ENCODE assay signal across 8 cellular contexts in genomic region chr7:135169141-135169935, GRCh38. TPM values are rescaled to one million over a fixed set of nuclear protein-coding genes. Genes with fewer than 3 reads are reported as not detected.
DNase-seq lines count a peak whose midpoint lies in the region; ATAC-seq and TF ChIP-seq lines count a peak whose summit lies in the region.

No MANE protein-coding gene starts in this region.

- H3K27me3 ChIP-seq in HUES64 (ENCODE audit: insufficient read depth, low read length) = no peaks in the 10 kb centered on the region
- no peaks in the 10 kb centered on the region for H3K27me3 ChIP-seq in effector memory CD4-positive, alpha-beta T cell (replicated peaks; ENCODE audit: control insufficient read depth, insufficient read depth, low read length, poor library complexity, severe bottlenecking)
- no peaks in the 10 kb centered on the region for H3K27me3 ChIP-seq in transverse colon

- H3K27me3 Mint-ChIP-seq in activated B cell treated with CpG ODN at 0.5 μM for 24 hours (no peaks in the 10 kb centered on the region), naive B cell (no peaks in the 10 kb centered on the region)

- H3K4me3 ChIP-seq in HUES64 (ENCODE audit: low read length) (peak overlapping the region; percentile 99), transverse colon (peak overlapping the region; percentile 60 to 83 (median 69))
- H3K4me3 ChIP-seq in effector memory CD4-positive, alpha-beta T cell (ENCODE audit: insufficient read depth, low read depth, low read length, poor library complexity, severe bottlenecking) = peak overlapping the region; percentile 75

- no peak for TF ChIP-seq POLR2A in transverse colon (IDR thresholded peaks at IDR 0.05)

- intact Hi-C loops in activated B cell treated with CpG ODN at 0.5 μM for 24 hours (cut with micrococcal nuclease) = no loop called here
- intact Hi-C loops in transverse colon (cut with DNase I; ENCODE audit: low total_unique reads) = loop anchor here (10.0 kb wide), 1 partner anchor 485 kb away; no protein-coding TSS in a partner anchor

- H3K9me3 ChIP-seq in HUES64 (ENCODE audit: insufficient read depth, low read depth, low read length) (no peaks in the 10 kb centered on the region), transverse colon (no peaks in the 10 kb centered on the region)
- no peaks in the 10 kb centered on the region for H3K9me3 ChIP-seq in effector memory CD4-positive, alpha-beta T cell (ENCODE audit: control insufficient read depth, low read length)

- in situ Hi-C loops in transverse colon (cut with MboI; ENCODE audit: low pct_ligation_motif_present in 1 of 4, low pct_unique_long_range_greater_than_20kb in 1 of 4, low sequenced_read_pairs in 3 of 4) = loop anchor here in 3 of 4 donors (10.0 to 25.0 kb wide), 3 partner anchors 175 to 507 kb away; no protein-coding TSS in a partner anchor

- H3K4me3 Mint-ChIP-seq in activated B cell treated with CpG ODN at 0.5 μM for 24 hours (peak overlapping the region; percentile 92), naive B cell (peak overlapping the region; percentile 89 to 95 (median 91))

- H3K36me3 Mint-ChIP-seq in activated B cell treated with CpG ODN at 0.5 μM for 24 hours (ENCODE audit: low read depth) (peaks cover 53% of the 10 kb centered on the region), naive B cell (no peaks in the 10 kb centered on the region)

- TF ChIP-seq CTCF in activated B cell treated with CpG ODN at 0.5 μM for 24 hours (IDR thresholded peaks at IDR 0.05) (no peak), transverse colon (IDR thresholded peaks at IDR 0.05) (peak in 3 of 5 experiments; percentile 14 to 31 (median 29))

- H3K9me3 Mint-ChIP-seq in activated B cell treated with CpG ODN at 0.5 μM for 24 hours = no peaks in the 10 kb centered on the region
- H3K9me3 Mint-ChIP-seq in naive B cell = no peaks in the 10 kb centered on the region

- H3K4me1 Mint-ChIP-seq in activated B cell treated with CpG ODN at 0.5 μM for 24 hours = peaks cover 60% of the 10 kb centered on the region
- H3K4me1 Mint-ChIP-seq in naive B cell = peaks cover 33 to 69% (median 51%) of the 10 kb centered on the region in 3 donors

- TF ChIP-seq EP300 in transverse colon (IDR thresholded peaks at IDR 0.05; ENCODE audit: low read depth) = no peak

- H3K9ac ChIP-seq in HUES64 (ENCODE audit: low read depth, low read length) = peak overlapping the region; percentile 99

- CTCF ChIA-PET in activated B cell treated with CpG ODN at 0.5 μM for 24 hours (lab: Charles Lee) = interaction anchor here (0.6 to 3.6 kb wide), 14 partner anchors 9 to 393 kb away, joined by 3 to 51 read pairs (median 5); partner anchors contain the start of genes AGBL3 and TMEM140

- H3K36me3 ChIP-seq in HUES64 (ENCODE audit: insufficient read depth, low read length) (peaks cover 42% of the 10 kb centered on the region), transverse colon (peaks cover 0 to 12% (median 0%) of the 10 kb centered on the region in 4 donors)
- H3K36me3 ChIP-seq in effector memory CD4-positive, alpha-beta T cell (ENCODE audit: control insufficient read depth, insufficient read depth, low read length) = peaks cover 22% of the 10 kb centered on the region

- H3K27ac Mint-ChIP-seq in activated B cell treated with CpG ODN at 0.5 μM for 24 hours = peak overlapping the region; percentile 95
- H3K27ac Mint-ChIP-seq in naive B cell = peak overlapping the region; percentile 93 to 98 (median 94)

- peaks cover 6% of the 10 kb centered on the region for H3K4me1 ChIP-seq in HUES64 (ENCODE audit: insufficient read depth, low read length)
- peaks cover 13% of the 10 kb centered on the region for H3K4me1 ChIP-seq in effector memory CD4-positive, alpha-beta T cell (ENCODE audit: control insufficient read depth, insufficient read depth, low read length, poor library complexity, severe bottlenecking)
- peaks cover 13 to 36% (median 25%) of the 10 kb centered on the region in 4 donors for H3K4me1 ChIP-seq in transverse colon

- ATAC-seq in GM21447 (IDR thresholded peaks at IDR 0.05; ENCODE audit: unreplicated experiment) (peak; percentile 22), activated B cell treated with CpG ODN at 0.5 μM for 24 hours (ENCODE audit: low read depth) (peak; percentile 12), naive B cell (ENCODE audit: low read depth in 2 of 2) (no peak)

- peak overlapping the region; percentile 100 for H3K27ac ChIP-seq in HUES64 (ENCODE audit: low read depth, low read length)
- H3K27ac ChIP-seq in effector memory CD4-positive, alpha-beta T cell (ENCODE audit: insufficient read depth, low read length, poor library complexity, severe bottlenecking) = peak overlapping the region; percentile 96
- peak overlapping the region; percentile 92 to 97 (median 96) for H3K27ac ChIP-seq in transverse colon

- DNase-seq in GM03348 (ENCODE audit: low spot score) (peak; percentile 42), activated B cell treated with CpG ODN at 0.5 μM for 24 hours (no peak), naive B cell (no peak), transverse colon (peak; percentile 76), amniotic stem cell (lab: John Stamatoyannopoulos, UW) (no peak)
- DNase-seq in effector memory CD4-positive, alpha-beta T cell = peak; percentile 25 to 54 (median 35)

- WGBS in HUES64 = 64% methylated on average over 11 of the region's 11 CpGs
- 42 to 49% methylated on average over 9 to 11 of the region's 11 CpGs for WGBS in transverse colon (ENCODE audit: low coverage in 1 of 2), 2 donors

- POLR2A ChIA-PET in activated B cell treated with CpG ODN at 0.5 μM for 24 hours (lab: Charles Lee) = interaction anchor here (0.7 to 6.0 kb wide), 12 partner anchors 10 to 737 kb away, joined by 3 to 125 read pairs (median 17); partner anchors contain the start of genes AGBL3, TMEM140 and WDR91

RNA-seq across cellular contexts. Expression of gene CYREN, which starts 1.2 kb away (rescaled TPM):
- 38.6 TPM for polyA plus RNA-seq in HUES64 (2013, experiment 1 of 2)
- 36.1 TPM for polyA plus RNA-seq in HUES64 (2013, experiment 2 of 2)
- 78.2 and 79.3 TPM in 2 replicates for total RNA-seq in activated B cell treated with CpG ODN at 0.5 μM for 24 hours
- 10 to 100 TPM; 35.4 to 64.0 (median 48.9) TPM for polyA plus RNA-seq in naive B cell (ENCODE audit: low read depth in 6 of 6)
- total RNA-seq in transverse colon = 10 to 100 TPM; 30.8 to 88.3 (median 37.8) TPM

RNA-seq across cellular contexts. Expression of gene TMEM140, which starts 21.5 kb away (rescaled TPM):
- polyA plus RNA-seq in HUES64 (2013, experiment 1 of 2) = not detected
- polyA plus RNA-seq in HUES64 (2013, experiment 2 of 2) = not detected
- total RNA-seq in activated B cell treated with CpG ODN at 0.5 μM for 24 hours (18.6 and 20.9 TPM in 2 replicates), transverse colon (10 to 100 TPM in 3 of 4 donors, 1 to 10 TPM in 1; 4.8 to 36.3 (median 28.9) TPM)
- 10 to 100 TPM; 14.1 to 31.7 (median 25.2) TPM for polyA plus RNA-seq in naive B cell (ENCODE audit: low read depth in 6 of 6)

RNA-seq across cellular contexts. Expression of gene WDR91, which starts 42.0 kb away (rescaled TPM):
- polyA plus RNA-seq in HUES64 (2013, experiment 1 of 2) = 8.0 TPM
- 6.4 TPM for polyA plus RNA-seq in HUES64 (2013, experiment 2 of 2)
- total RNA-seq in activated B cell treated with CpG ODN at 0.5 μM for 24 hours = 59.5 and 60.1 TPM in 2 replicates
- polyA plus RNA-seq in naive B cell (ENCODE audit: low read depth in 6 of 6) = 1 to 10 TPM; 2.3 to 5.8 (median 4.5) TPM
- total RNA-seq in transverse colon = 10 to 100 TPM in 2 of 4 donors, 1 to 10 TPM in 2; 6.7 to 19.9 (median 12.6) TPM

Comparison
In these comparisons a context has a peak if more than half of its experiments do, and no peak if none do; other contexts are left out.
1. DNase-seq: peak in GM03348 (single experiment), effector memory CD4-positive, alpha-beta T cell (3 of 3) and transverse colon (single experiment); none in activated B cell treated with CpG ODN at 0.5 μM for 24 hours (single experiment), naive B cell (single experiment) and amniotic stem cell (single experiment).
2. ATAC-seq: peak in GM21447 (single experiment) and activated B cell treated with CpG ODN at 0.5 μM for 24 hours (single experiment); none in naive B cell (0 of 2).
3. Peak in every context shown above with its lines, with median percentiles within 50 percentile points of each other: H3K27ac ChIP-seq and H3K4me3 ChIP-seq.